1 cellular context compared by ENCODE assay signal in the genomic region with DNA sequence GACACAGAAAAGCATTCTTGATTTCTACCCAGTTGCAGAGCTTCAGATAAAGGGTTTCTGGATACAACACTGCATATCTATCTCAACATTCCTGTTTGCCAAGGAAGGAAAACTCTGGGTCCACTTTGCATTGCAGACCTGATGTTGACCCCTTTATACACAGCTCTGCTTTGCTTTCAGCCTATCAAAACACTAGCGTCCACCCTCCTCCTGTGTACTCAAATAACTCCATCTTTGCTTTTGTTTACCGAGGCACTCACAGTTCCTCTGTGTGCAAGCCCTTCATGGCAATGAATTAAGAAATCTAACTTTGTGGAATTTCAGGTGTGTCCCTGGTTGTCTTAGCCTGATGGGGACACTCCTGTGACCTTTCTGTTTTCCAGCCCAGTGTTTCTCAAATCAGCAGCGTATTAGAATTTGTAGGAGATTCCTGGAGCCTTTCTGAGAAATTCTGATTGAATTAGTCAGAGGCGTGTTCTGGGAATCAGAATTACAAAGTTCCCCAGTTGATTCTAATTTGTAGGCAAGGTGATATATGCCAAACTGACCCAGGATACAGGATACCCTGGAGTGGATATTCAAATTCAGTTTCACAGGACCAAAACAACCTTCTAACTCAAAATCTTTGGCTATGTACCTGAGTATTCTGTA.
TF ChIP-seq lines count a peak whose summit lies in the region.

No MANE protein-coding gene starts in this region.

TF ChIP-seq in HepG2, 621 proteins besides CTCF, POLR2A, EP300 and RAD21:
- TF ChIP-seq, protein P1, sequence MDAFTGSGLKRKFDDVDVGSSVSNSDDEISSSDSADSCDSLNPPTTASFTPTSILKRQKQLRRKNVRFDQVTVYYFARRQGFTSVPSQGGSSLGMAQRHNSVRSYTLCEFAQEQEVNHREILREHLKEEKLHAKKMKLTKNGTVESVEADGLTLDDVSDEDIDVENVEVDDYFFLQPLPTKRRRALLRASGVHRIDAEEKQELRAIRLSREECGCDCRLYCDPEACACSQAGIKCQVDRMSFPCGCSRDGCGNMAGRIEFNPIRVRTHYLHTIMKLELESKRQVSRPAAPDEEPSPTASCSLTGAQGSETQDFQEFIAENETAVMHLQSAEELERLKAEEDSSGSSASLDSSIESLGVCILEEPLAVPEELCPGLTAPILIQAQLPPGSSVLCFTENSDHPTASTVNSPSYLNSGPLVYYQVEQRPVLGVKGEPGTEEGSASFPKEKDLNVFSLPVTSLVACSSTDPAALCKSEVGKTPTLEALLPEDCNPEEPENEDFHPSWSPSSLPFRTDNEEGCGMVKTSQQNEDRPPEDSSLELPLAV (CRISPR knock-in tag; conservative IDR thresholded peaks at IDR 0.05; ENCODE audit: low read depth): no peak
- no peak for TF ChIP-seq ZNF10 (CRISPR knock-in tag; IDR thresholded peaks at IDR 0.05; ENCODE audit: borderline replicate concordance, low read depth)
- no peak for TF ChIP-seq ZNF782 (CRISPR knock-in tag; IDR thresholded peaks at IDR 0.05; ENCODE audit: borderline replicate concordance)
- TF ChIP-seq MYNN (CRISPR knock-in tag; IDR thresholded peaks at IDR 0.05; ENCODE audit: low read depth): no peak
- TF ChIP-seq SMARCC2 (IDR thresholded peaks at IDR 0.05): no peak
- no peak for TF ChIP-seq MAFK (conservative IDR thresholded peaks at IDR 0.05 in 1 of 2, IDR thresholded peaks at IDR 0.05 in 1 of 2; ENCODE audit: low read length in 2 of 2)
- no peak for TF ChIP-seq ZFYVE20 (CRISPR knock-in tag; IDR thresholded peaks at IDR 0.05; ENCODE audit: borderline replicate concordance, low read depth)
- TF ChIP-seq EEA1 (CRISPR knock-in tag; IDR thresholded peaks at IDR 0.05; ENCODE audit: borderline replicate concordance): no peak
- no peak for TF ChIP-seq RBAK (CRISPR knock-in tag; IDR thresholded peaks at IDR 0.05)
- TF ChIP-seq PLSCR1 (CRISPR knock-in tag; IDR thresholded peaks at IDR 0.05; ENCODE audit: borderline replicate concordance): no peak
- TF ChIP-seq SAFB2 (CRISPR knock-in tag; IDR thresholded peaks at IDR 0.05; ENCODE audit: borderline replicate concordance, low read depth): no peak
- no peak for TF ChIP-seq NR2F6 (IDR thresholded peaks at IDR 0.05)
- TF ChIP-seq NR2F6 (CRISPR knock-in tag; IDR thresholded peaks at IDR 0.05): no peak
- TF ChIP-seq TBP (CRISPR knock-in tag; IDR thresholded peaks at IDR 0.05): no peak
- no peak for TF ChIP-seq TRIM24 (CRISPR knock-in tag; IDR thresholded peaks at IDR 0.05)
- no peak for TF ChIP-seq ZNF512B (CRISPR knock-in tag; IDR thresholded peaks at IDR 0.05; ENCODE audit: borderline replicate concordance)
- no peak for TF ChIP-seq ZNF670 (CRISPR knock-in tag; IDR thresholded peaks at IDR 0.05; ENCODE audit: borderline replicate concordance)
- TF ChIP-seq JUNB (CRISPR knock-in tag; IDR thresholded peaks at IDR 0.05; ENCODE audit: borderline replicate concordance): no peak
TF ChIP-seq in HepG2: peak in this region for 0.
